In the genomic region with DNA sequence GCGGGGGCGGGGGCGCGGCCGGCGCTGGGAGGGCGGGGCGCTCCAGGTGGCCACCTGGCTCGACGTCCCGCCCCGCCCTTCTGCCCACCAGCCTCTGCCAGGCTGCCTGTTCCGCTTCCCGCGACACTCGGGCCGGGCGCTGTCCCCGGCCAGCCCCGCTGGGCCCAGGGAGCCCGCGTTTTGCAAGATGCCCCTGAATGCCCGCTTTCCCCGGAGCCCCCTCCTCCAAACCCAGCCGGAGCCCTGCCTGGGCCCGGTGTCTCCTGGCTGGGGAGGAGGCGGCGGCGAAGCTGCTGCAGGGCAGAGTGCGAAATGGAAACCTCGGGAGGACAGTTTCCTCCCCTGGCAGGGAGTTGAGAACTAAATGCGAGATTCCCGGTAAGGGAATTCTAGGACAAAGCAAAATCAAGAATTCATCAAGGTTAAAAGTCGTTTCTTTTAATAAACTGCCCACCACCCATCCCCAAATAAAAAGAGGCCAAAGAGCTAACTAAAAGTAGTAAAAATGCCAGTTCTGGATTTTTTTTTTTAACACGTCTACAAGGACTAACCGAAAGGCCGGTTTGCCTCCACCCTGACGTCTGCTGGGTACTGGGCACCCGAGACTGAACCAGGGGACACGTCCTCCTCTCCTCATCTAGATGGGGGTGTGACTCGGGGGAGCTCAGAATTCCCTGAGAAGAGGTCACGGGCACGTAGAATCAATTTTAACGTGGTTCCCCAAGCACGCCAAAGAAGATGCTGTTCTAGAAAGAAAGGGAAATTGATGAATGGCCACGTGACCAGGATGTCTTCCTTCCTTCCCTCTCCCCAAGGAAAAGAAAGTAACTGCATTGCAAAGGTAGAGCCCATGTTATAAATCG, we compare ENCODE assay signal across 8 cellular contexts.
A peak's percentile ranks its signal among the peaks of the same experiment; 100 is the strongest.
DNase-seq lines count a peak whose midpoint lies in the region; ATAC-seq and TF ChIP-seq lines count a peak whose summit lies in the region.

No MANE protein-coding gene starts in this region.

- peaks cover 22% of the 10 kb centered on the region for H3K4me1 ChIP-seq in Loucy (ENCODE audit: insufficient read depth, low read length, poor library complexity, severe bottlenecking)
- H3K4me1 ChIP-seq in ascending aorta = peaks cover 7 to 10% of the 10 kb centered on the region in 2 donors
- peaks cover 4 to 22% (median 17%) of the 10 kb centered on the region in 4 donors for H3K4me1 ChIP-seq in liver (ENCODE audit: control insufficient read depth in 4 of 4, insufficient read depth in 4 of 4, low read length in 3 of 4)
- H3K4me1 ChIP-seq in tibial artery = peaks cover 0 to 26% (median 18%) of the 10 kb centered on the region in 4 donors

- peak overlapping the region; percentile 85 for H3K4me2 ChIP-seq in Loucy (ENCODE audit: low read depth, low read length, poor library complexity, severe bottlenecking)

- peak in 1 of 2 donors; percentile 2 for TF ChIP-seq RAD21 in liver (IDR thresholded peaks at IDR 0.05)

- WGBS in liver = 4% methylated on average over 47 of the region's 47 CpGs

- H3K4me3 ChIP-seq in Loucy (ENCODE audit: low read length, poor library complexity, severe bottlenecking) (peak overlapping the region; percentile 73), ascending aorta (peak overlapping the region; percentile 76 to 89), liver (ENCODE audit: low read depth in 1 of 3, low read length in 3 of 3) (peak overlapping the region; percentile 65 to 90 (median 73)), tibial artery (peak overlapping the region; percentile 51 to 85)

- H3K36me3 ChIP-seq in Loucy (ENCODE audit: insufficient read depth, low read length) (no peaks in the 10 kb centered on the region), ascending aorta (no peaks in the 10 kb centered on the region), liver (ENCODE audit: control insufficient read depth in 4 of 4, insufficient read depth in 3 of 4, low read depth in 1 of 4, low read length in 3 of 4) (no peaks in the 10 kb centered on the region), tibial artery (no peaks in the 10 kb centered on the region)

- H4K20me1 ChIP-seq in Loucy (ENCODE audit: insufficient read depth, low read length, poor library complexity, severe bottlenecking) = no peaks in the 10 kb centered on the region

- no peaks in the 10 kb centered on the region for H3K9me3 ChIP-seq in Loucy (ENCODE audit: insufficient read depth, low read depth, low read length)
- H3K9me3 ChIP-seq in ascending aorta = no peaks in the 10 kb centered on the region
- no peaks in the 10 kb centered on the region for H3K9me3 ChIP-seq in liver (ENCODE audit: control insufficient read depth in 4 of 4, low read length in 3 of 4)
- H3K9me3 ChIP-seq in tibial artery = no peaks in the 10 kb centered on the region

- no peaks in the 10 kb centered on the region for H3F3A ChIP-seq in Loucy (ENCODE audit: low read depth)

- peak overlapping the region; percentile 57 for H3K9ac ChIP-seq in Loucy (ENCODE audit: low read depth, low read length, poor library complexity, severe bottlenecking)
- peak overlapping the region in 1 of 2 donors; percentile 90 for H3K9ac ChIP-seq in liver (ENCODE audit: low read depth in 1 of 2, low read length in 2 of 2)

- TF ChIP-seq CTCF in Loucy (conservative IDR thresholded peaks at IDR 0.05; ENCODE audit: low read length) (no peak), ascending aorta (IDR thresholded peaks at IDR 0.05) (no peak), liver (IDR thresholded peaks at IDR 0.05; ENCODE audit: low read depth, low read length, missing input control) (no peak), tibial artery (IDR thresholded peaks at IDR 0.05) (no peak)

- H3K27ac ChIP-seq in ascending aorta (peak overlapping the region; percentile 0 to 56), liver (ENCODE audit: low read depth in 1 of 2, low read length in 2 of 2) (peak overlapping the region; percentile 82 to 86), tibial artery (peak overlapping the region; percentile 24 to 62)

- peak; percentile 64 to 98 (median 90) for DNase-seq in NCI-H1417 (lab: John Stamatoyannopoulos, UW)
- DNase-seq in NCI-H1417 treated with DMSO at 0.1 percent for 48 hours (lab: John Stamatoyannopoulos, UW) = no peak
- DNase-seq in ascending aorta (ENCODE audit: low spot score in 2 of 2) = no peak
- DNase-seq in tibial artery = no peak
- DNase-seq in NCI-H2081 treated with DMSO at 0.1 percent for 48 hours (lab: John Stamatoyannopoulos, UW) = no peak

- peaks cover 20% of the 10 kb centered on the region for H3K27me3 ChIP-seq in Loucy (ENCODE audit: insufficient read depth, low read length, poor library complexity, severe bottlenecking)
- no peaks in the 10 kb centered on the region for H3K27me3 ChIP-seq in ascending aorta
- no peaks in the 10 kb centered on the region for H3K27me3 ChIP-seq in liver (ENCODE audit: control insufficient read depth in 4 of 4, insufficient read depth in 4 of 4, low read length in 3 of 4)
- peaks cover 0 to 5% of the 10 kb centered on the region in 2 donors for H3K27me3 ChIP-seq in tibial artery

- peak; percentile 49 for ATAC-seq in GM21528 (IDR thresholded peaks at IDR 0.05; ENCODE audit: low FRiP score, unreplicated experiment)

- peaks cover 4% of the 10 kb centered on the region; the same call in 1 of the 2 replicates for H3K79me2 ChIP-seq in Loucy (ENCODE audit: insufficient read depth, low read length)

- no peaks in the 10 kb centered on the region for H3K9me2 ChIP-seq in Loucy (replicated peaks; ENCODE audit: low read depth, low read length)

- intact Hi-C loops in ascending aorta (cut with DNase I) (loop anchor here (5.0 kb wide), 1 partner anchor 94 kb away; no protein-coding TSS in a partner anchor), tibial artery (cut with DNase I; ENCODE audit: low total_unique reads) (loop anchor here (5.0 kb wide), 1 partner anchor 59 kb away; no protein-coding TSS in a partner anchor)

- peak overlapping the region; percentile 90 for H2AFZ ChIP-seq in Loucy (ENCODE audit: low read length)

TF ChIP-seq in liver, 16 proteins besides CTCF, POLR2A, EP300 and RAD21:
- TF ChIP-seq MAX (IDR thresholded peaks at IDR 0.05) (no peak), JUND (IDR thresholded peaks at IDR 0.05) (no peak), NR2F2 (IDR thresholded peaks at IDR 0.05) (no peak), RXRA (IDR thresholded peaks at IDR 0.05) (peak in 1 of 2 donors; percentile 10), FOXA1 (IDR thresholded peaks at IDR 0.05) (no peak), HNF4G (IDR thresholded peaks at IDR 0.05) (no peak), YY1 (IDR thresholded peaks at IDR 0.05) (no peak), EGR1 (IDR thresholded peaks at IDR 0.05; ENCODE audit: low read depth in 2 of 2) (peak in 1 of 2 donors; percentile 4), ATF3 (IDR thresholded peaks at IDR 0.05) (no peak), SP1 (IDR thresholded peaks at IDR 0.05) (peak; percentile 18), FOXA2 (IDR thresholded peaks at IDR 0.05) (no peak), HNF4A (conservative IDR thresholded peaks at IDR 0.05) (peak in 1 of 2 donors; percentile 2), GABPA (IDR thresholded peaks at IDR 0.05 in 1 of 2, conservative IDR thresholded peaks at IDR 0.05 in 1 of 2) (no peak), TAF1 (conservative IDR thresholded peaks at IDR 0.05) (peak; percentile 61), REST (IDR thresholded peaks at IDR 0.05) (peak; percentile 69)
- TF ChIP-seq, protein P1, sequence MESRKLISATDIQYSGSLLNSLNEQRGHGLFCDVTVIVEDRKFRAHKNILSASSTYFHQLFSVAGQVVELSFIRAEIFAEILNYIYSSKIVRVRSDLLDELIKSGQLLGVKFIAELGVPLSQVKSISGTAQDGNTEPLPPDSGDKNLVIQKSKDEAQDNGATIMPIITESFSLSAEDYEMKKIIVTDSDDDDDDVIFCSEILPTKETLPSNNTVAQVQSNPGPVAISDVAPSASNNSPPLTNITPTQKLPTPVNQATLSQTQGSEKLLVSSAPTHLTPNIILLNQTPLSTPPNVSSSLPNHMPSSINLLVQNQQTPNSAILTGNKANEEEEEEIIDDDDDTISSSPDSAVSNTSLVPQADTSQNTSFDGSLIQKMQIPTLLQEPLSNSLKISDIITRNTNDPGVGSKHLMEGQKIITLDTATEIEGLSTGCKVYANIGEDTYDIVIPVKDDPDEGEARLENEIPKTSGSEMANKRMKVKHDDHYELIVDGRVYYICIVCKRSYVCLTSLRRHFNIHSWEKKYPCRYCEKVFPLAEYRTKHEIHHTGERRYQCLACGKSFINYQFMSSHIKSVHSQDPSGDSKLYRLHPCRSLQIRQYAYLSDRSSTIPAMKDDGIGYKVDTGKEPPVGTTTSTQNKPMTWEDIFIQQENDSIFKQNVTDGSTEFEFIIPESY (IDR thresholded peaks at IDR 0.05) = no peak
TF ChIP-seq in liver: peak in this region for 6.

Comparison
In these comparisons a context has a peak if more than half of its experiments do, and no peak if none do; other contexts are left out.
1. DNase-seq: peak in NCI-H1417 (3 of 3); none in NCI-H1417 treated with DMSO at 0.1 percent for 48 hours (single experiment), ascending aorta (0 of 2), tibial artery (0 of 2) and NCI-H2081 treated with DMSO at 0.1 percent for 48 hours (single experiment).
2. H3K27ac ChIP-seq: peak in every context shown above with its lines; median percentile 84 in liver; 43 in tibial artery; 28 in ascending aorta.
3. Peak in every context shown above with its lines, with median percentiles within 50 percentile points of each other: H3K4me3 ChIP-seq.